1 cellular context compared by ENCODE assay signal in the genomic region with DNA sequence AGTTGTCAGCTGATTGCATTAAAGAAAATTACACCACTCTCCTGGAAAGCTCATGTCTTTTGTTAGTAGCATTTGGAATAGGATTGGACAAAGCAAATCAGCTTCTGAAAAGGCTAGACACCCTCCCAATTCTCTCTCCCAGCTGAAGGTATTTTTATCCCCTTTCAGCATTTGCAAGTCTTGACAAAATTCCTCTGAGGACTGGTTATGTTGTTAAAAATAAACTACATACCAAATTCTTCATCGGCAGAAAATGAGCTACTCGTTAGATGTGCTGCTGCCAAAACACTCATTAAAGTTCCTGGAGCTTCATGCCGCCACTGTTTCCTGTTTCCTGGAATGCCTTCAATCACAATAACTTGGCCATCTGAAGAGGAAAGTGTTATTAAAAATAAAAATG.
TF ChIP-seq lines count a peak whose summit lies in the region.

No MANE protein-coding gene starts in this region.

TF ChIP-seq in endothelial cell of umbilical vein, 7 proteins besides CTCF, POLR2A, EP300 and RAD21:
- TF ChIP-seq EZH2 (IDR thresholded peaks at IDR 0.05; ENCODE audit: borderline replicate concordance, low read depth, low read length, severe bottlenecking) (no peak), GATA2 (IDR thresholded peaks at IDR 0.05; ENCODE audit: insufficient read depth, insufficient read length, low read depth, low read length) (no peak), JUN (IDR thresholded peaks at IDR 0.05; ENCODE audit: borderline replicate concordance, insufficient read depth, insufficient read length, low read depth) (no peak), MYC (IDR thresholded peaks at IDR 0.05; ENCODE audit: low read depth, low read length) (no peak), POLR2AphosphoS5 (IDR thresholded peaks at IDR 0.05; ENCODE audit: insufficient read depth, low read depth, low read length) (no peak), FOS (IDR thresholded peaks at IDR 0.05; ENCODE audit: borderline replicate concordance, insufficient read depth, low read length) (no peak)
- TF ChIP-seq, protein P1, sequence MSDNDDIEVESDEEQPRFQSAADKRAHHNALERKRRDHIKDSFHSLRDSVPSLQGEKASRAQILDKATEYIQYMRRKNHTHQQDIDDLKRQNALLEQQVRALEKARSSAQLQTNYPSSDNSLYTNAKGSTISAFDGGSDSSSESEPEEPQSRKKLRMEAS (IDR thresholded peaks at IDR 0.05; ENCODE audit: insufficient read depth, insufficient read length): no peak
